Comparison of ENCODE assay signal across 17 cellular contexts in the genomic region with DNA sequence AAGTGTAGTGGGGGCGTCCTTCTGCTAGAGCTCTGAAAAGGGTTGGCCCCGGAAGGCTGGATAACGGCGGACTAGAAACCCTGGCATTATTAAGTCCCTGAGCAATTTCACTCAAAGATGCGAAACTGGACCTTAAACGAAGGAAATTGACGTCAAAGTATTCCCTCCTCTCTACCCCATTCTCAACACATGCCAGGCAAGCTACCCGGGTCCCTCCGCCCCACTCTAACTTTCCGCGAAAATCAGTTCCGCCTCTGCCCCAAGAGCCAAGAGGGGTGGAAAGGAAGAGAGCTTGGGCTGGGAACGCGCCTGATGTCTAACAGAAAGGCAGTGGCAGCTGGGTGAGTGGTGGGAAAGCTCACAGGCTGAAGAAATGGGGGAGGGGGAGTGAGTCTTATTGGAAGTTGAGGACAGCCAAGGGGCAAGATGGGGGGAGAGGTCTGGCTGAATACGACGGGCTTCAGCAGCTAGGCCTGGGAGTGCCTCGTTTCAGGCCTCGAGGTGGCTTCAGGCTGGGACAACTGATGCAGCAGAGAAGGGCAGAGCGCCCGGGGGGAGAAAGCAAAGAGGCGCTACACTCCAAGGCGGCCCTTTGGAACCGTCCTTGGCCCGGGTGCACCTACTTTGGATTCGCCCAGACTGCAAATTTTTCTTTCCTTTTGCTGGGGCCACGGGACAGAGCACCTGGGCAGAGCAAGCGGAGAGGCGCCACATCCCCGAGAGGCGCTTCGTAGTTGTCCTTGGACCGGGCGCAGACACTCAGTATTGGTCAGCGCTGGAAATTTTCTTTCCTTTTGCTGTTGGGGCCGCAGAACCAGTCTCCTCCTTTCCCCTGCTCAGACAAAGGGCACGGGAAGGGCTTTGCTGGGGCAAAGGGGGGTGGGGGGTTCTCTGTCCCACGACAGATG. TPM values are rescaled to one million over a fixed set of nuclear protein-coding genes. Genes with fewer than 3 reads are reported as not detected.
DNase-seq lines count a peak whose midpoint lies in the region; ATAC-seq, FAIRE-seq and TF ChIP-seq lines count a peak whose summit lies in the region.
"Had no signal": no experiment of that assay in that cellular context is flagged by ENCODE, and none has a peak within 500 bp of the region (broad histone marks: within the 10 kb centered on the region; RNA-seq: fewer than 3 reads in every experiment).

No MANE protein-coding gene starts in this region.

- H4K91ac ChIP-seq in H1 (replicated peaks; ENCODE audit: insufficient read length, low read length) = peak overlapping the region; percentile 10

- peak overlapping the region; percentile 43; the same call in 1 of the 2 replicates for H2BK20ac ChIP-seq in H1 (ENCODE audit: low read length)

- TF ChIP-seq EP300 in H1 (IDR thresholded peaks at IDR 0.05; ENCODE audit: borderline replicate concordance in 1 of 2, low read depth in 2 of 2, low read length in 2 of 2) = no peak

- peaks cover 42% of the 10 kb centered on the region; the same call in 1 of the 2 replicates for H3K23me2 ChIP-seq in H1 (ENCODE audit: low read depth, low read length)

- peak overlapping the region; percentile 66; the same call in 1 of the 2 replicates for H4K8ac ChIP-seq in H1 (ENCODE audit: extremely low read depth, insufficient read depth, low read length)

- no peak for TF ChIP-seq CTCF in 22Rv1 (IDR thresholded peaks at IDR 0.05)
- TF ChIP-seq CTCF in H1 (IDR thresholded peaks at IDR 0.05; ENCODE audit: control extremely low read depth in 1 of 3, insufficient read depth in 1 of 3, low read depth in 1 of 3, low read length in 3 of 3) = no peak
- no peak for TF ChIP-seq CTCF in nephron progenitor cell (IDR thresholded peaks at IDR 0.05)
- no peak for TF ChIP-seq CTCF in pancreas (IDR thresholded peaks at IDR 0.05)
- TF ChIP-seq CTCF in left lung (IDR thresholded peaks at IDR 0.05) = no peak

- peak in 1 of 2 experiments; percentile 79 for DNase-seq in H1 (ENCODE audit: low read depth in 1 of 2, low spot score in 2 of 2)
- DNase-seq in nephron progenitor cell = no peak
- DNase-seq in pancreas = no peak
- DNase-seq in SW 1271 (lab: John Stamatoyannopoulos, UW) = no peak
- DNase-seq in left lung = no peak
- no peak for DNase-seq in NOMO-1 treated with dmso at 0.1 percent for 144 hours (lab: John Stamatoyannopoulos, UW; ENCODE audit: unreplicated experiment)
- DNase-seq: NCI-H510A; stimulated activated CD4-positive, alpha-beta T cell treated with anti-CD3 and anti-CD28 coated beads, Interleukin-2, amount 100 ng/mL, for 24 hours; uterus had no signal

- no peak overlapping the region for H3K14ac ChIP-seq in H1 (ENCODE audit: insufficient read length)

- H3K27ac Mint-ChIP-seq in nephron progenitor cell = no peak overlapping the region
- H3K27ac Mint-ChIP-seq: memory B cell had no signal

- no peaks in the 10 kb centered on the region for H3K79me1 ChIP-seq in H1 (ENCODE audit: low read depth, low read length)

- peak overlapping the region; percentile 75 for H3K4me3 ChIP-seq in HUES64 (ENCODE audit: low read length)
- peak overlapping the region; percentile 81 to 93 (median 86) for H3K4me3 ChIP-seq in H1 (ENCODE audit: extremely low read depth in 1 of 4, insufficient read depth in 2 of 4, low read depth in 3 of 4, low read length in 4 of 4)
- no peak overlapping the region for H3K4me3 ChIP-seq in pancreas
- H3K4me3 ChIP-seq in left lung = no peak overlapping the region
- H3K4me3 ChIP-seq: uterus had no signal

- H3K36me3 ChIP-seq in HUES64 (ENCODE audit: insufficient read depth, low read length) (no peaks in the 10 kb centered on the region; the same call in 1 of the 2 replicates), H1 (ENCODE audit: control insufficient read depth in 2 of 4, insufficient read depth in 4 of 4, low read length in 3 of 4) (peaks cover 0 to 22% (median 2%) of the 10 kb centered on the region in 4 experiments; a peak in 2 of 8 replicates), pancreas (no peaks in the 10 kb centered on the region), left lung (no peaks in the 10 kb centered on the region)
- H3K36me3 ChIP-seq: uterus had no signal

- no peak overlapping the region for H2BK15ac ChIP-seq in H1 (ENCODE audit: low read length)

- peaks cover 0 to 26% of the 10 kb centered on the region in 2 experiments; a peak in 3 of 4 replicates for H3K79me2 ChIP-seq in H1 (ENCODE audit: control insufficient read depth in 1 of 2, insufficient read depth in 2 of 2, low read length in 2 of 2)

- H4K5ac ChIP-seq in H1 (ENCODE audit: insufficient read length, low read depth, low read length) = no peak overlapping the region

- POLR2A ChIA-PET in H1 (lab: Charles Lee; ENCODE audit: partially characterized antibody) = interaction anchor here (0.7 to 2.2 kb wide), 6 partner anchors 9 to 226 kb away, joined by 3 to 26 read pairs (median 4); no protein-coding TSS in a partner anchor

- peak overlapping the region; percentile 67 for H3K4me3 Mint-ChIP-seq in nephron progenitor cell
- H3K4me3 Mint-ChIP-seq: memory B cell had no signal

- no peaks in the 10 kb centered on the region for H3K9me3 Mint-ChIP-seq in nephron progenitor cell

- CTCF ChIA-PET in H1 (lab: Charles Lee; ENCODE audit: partially characterized antibody) = interaction anchor here (0.7 to 2.2 kb wide), 14 partner anchors 8 to 227 kb away, joined by 3 to 9 read pairs (median 3); no protein-coding TSS in a partner anchor

- H2AK5ac ChIP-seq in H1 (ENCODE audit: low read depth, low read length) = no peak overlapping the region

- peak overlapping the region; percentile 56; the same call in 1 of the 2 replicates for H3K18ac ChIP-seq in H1 (ENCODE audit: extremely low read depth, low read length)

- peaks cover 100% of the 10 kb centered on the region for H3K27me3 Mint-ChIP-seq in nephron progenitor cell (ENCODE audit: low read depth, poor library complexity)

- H3K27me3 ChIP-seq in HUES64 (ENCODE audit: insufficient read depth, low read length) (peaks cover 100% of the 10 kb centered on the region), H1 (replicated peaks in 1 of 4; ENCODE audit: control insufficient read depth in 3 of 4, extremely low read depth in 1 of 4, insufficient read depth in 3 of 4, low read length in 3 of 4) (peaks cover 20 to 58% (median 45%) of the 10 kb centered on the region in 4 experiments), pancreas (peaks cover 7 to 87% (median 16%) of the 10 kb centered on the region in 4 donors), left lung (peaks cover 98 to 100% of the 10 kb centered on the region in 2 donors)

- H3K9me3 ChIP-seq in HUES64 (ENCODE audit: insufficient read depth, low read depth, low read length) (no peaks in the 10 kb centered on the region), H1 (ENCODE audit: insufficient read depth in 2 of 2, low read depth in 1 of 2, low read length in 1 of 2) (no peaks in the 10 kb centered on the region), pancreas (no peaks in the 10 kb centered on the region), left lung (no peaks in the 10 kb centered on the region)
- H3K9me3 ChIP-seq: uterus had no signal

- ATAC-seq in pancreas (no peak), left lung (no peak)
- ATAC-seq: Right ventricle myocardium inferior had no signal

- peaks cover 40% of the 10 kb centered on the region for H3K4me1 Mint-ChIP-seq in nephron progenitor cell

- peaks cover 0 to 2% of the 10 kb centered on the region in 2 experiments for H4K20me1 ChIP-seq in H1 (replicated peaks in 1 of 2; ENCODE audit: control insufficient read depth in 1 of 2, insufficient read depth in 2 of 2, low read length in 2 of 2)

- peak overlapping the region; percentile 99 to 100 for H3K4me2 ChIP-seq in H1 (ENCODE audit: insufficient read depth in 1 of 2, low read depth in 2 of 2, low read length in 2 of 2)

- intact Hi-C loops in pancreas (cut with DNase I) (no loop called here), left lung (cut with DNase I) (no loop called here)

- no peak for FAIRE-seq in H1 (lab: Jason Lieb, UNC)
- no peak for FAIRE-seq in pancreas (lab: Jason Lieb, UNC)
- FAIRE-seq: D721Med, endothelial cell of umbilical vein, HepG2, TTC549 had no signal

- peak overlapping the region; percentile 26; the same call in 1 of the 2 replicates for H2BK5ac ChIP-seq in H1 (ENCODE audit: low read depth, low read length)

- H2BK120ac ChIP-seq in H1 (replicated peaks; ENCODE audit: low read depth, low read length) = no peak overlapping the region

- WGBS in HUES64 = under 1% methylated on average over 36 of the region's 37 CpGs
- WGBS in H1 (ENCODE audit: extremely low coverage in 1 of 2, insufficient coverage in 1 of 2, insufficient read length in 1 of 2, insufficient replicate concordance in 2 of 2, low coverage in 1 of 2, low lambda C conversion rate in 2 of 2, missing lambda C conversion rate in 1 of 2), 2 experiments = 3% methylated on average over 37 of the region's 37 CpGs; no CpG with 5 or more reads in 1 of the 2 experiments
- 14 to 17% methylated on average over 36 to 37 of the region's 37 CpGs for WGBS in pancreas, 2 donors

- H3K36me3 Mint-ChIP-seq in nephron progenitor cell (ENCODE audit: low read depth) = no peaks in the 10 kb centered on the region

- H3K9ac ChIP-seq in HUES64 (ENCODE audit: low read depth, low read length) (peak overlapping the region; percentile 56; the same call in 1 of the 2 replicates), H1 (replicated peaks in 1 of 4; ENCODE audit: extremely low read depth in 1 of 4, low read depth in 3 of 4, low read length in 3 of 4) (peak overlapping the region in 3 of 4 experiments; percentile 26 to 40 (median 30); a peak in 5 of 7 replicates)

- H3K27ac ChIP-seq in 22Rv1 (peak overlapping the region; percentile 85), HUES64 (ENCODE audit: low read depth, low read length) (peak overlapping the region; percentile 64), H1 (ENCODE audit: low read depth, low read length) (no peak overlapping the region), pancreas (no peak overlapping the region), left lung (no peak overlapping the region)
- H3K27ac ChIP-seq: uterus had no signal

- H3K23ac ChIP-seq in H1 (ENCODE audit: insufficient read length) = no peak overlapping the region

- no peak for TF ChIP-seq POLR2A in H1 (IDR thresholded peaks at IDR 0.05; ENCODE audit: control extremely low read depth in 1 of 2, low read depth in 2 of 2, low read length in 2 of 2)

- H3K4ac ChIP-seq in H1 (replicated peaks; ENCODE audit: insufficient read length, low read depth, low read length) = no peak overlapping the region

- H3K4me1 ChIP-seq in HUES64 (ENCODE audit: insufficient read depth, low read length) = peaks cover 51% of the 10 kb centered on the region
- H3K4me1 ChIP-seq in H1 (replicated peaks in 1 of 4; ENCODE audit: control insufficient read depth in 3 of 4, insufficient read depth in 4 of 4, low read length in 3 of 4) = peaks cover 6 to 36% (median 21%) of the 10 kb centered on the region in 4 experiments
- H3K4me1 ChIP-seq in pancreas = peaks cover 0 to 19% (median 4%) of the 10 kb centered on the region in 3 donors
- peaks cover 0 to 26% of the 10 kb centered on the region in 2 donors for H3K4me1 ChIP-seq in left lung

- TF ChIP-seq RAD21 in H1 (IDR thresholded peaks at IDR 0.05 in 1 of 2, conservative IDR thresholded peaks at IDR 0.05 in 1 of 2; ENCODE audit: low read depth in 2 of 2, low read length in 2 of 2) = no peak; a peak in 2 of 4 replicates

- H3K56ac ChIP-seq in H1 (replicated peaks; ENCODE audit: insufficient read length, low read depth, low read length) = no peak overlapping the region

- H2BK12ac ChIP-seq in H1 (ENCODE audit: low read depth, low read length) = peak overlapping the region; percentile 94; the same call in 1 of the 2 replicates

- H2AFZ ChIP-seq in H1 (ENCODE audit: low read length) = no peak overlapping the region

RNA-seq across cellular contexts. Expression of a gene that starts 2.0 kb away (rescaled TPM):
- 3.4 TPM for polyA plus RNA-seq in HUES64 (2013, experiment 1 of 2)
- 3.5 TPM for polyA plus RNA-seq in HUES64 (2013, experiment 2 of 2)
- 10.6 and 12.9 TPM in 2 replicates for total RNA-seq in H1 (2021; fragmentation: NEBNext Ultra II Directional; extraction: Animal tissue kit (Norgen Biotek cat#: 25700))
- polyA plus RNA-seq in H1 (2011; rRNA removed) (12.7 and 15.7 TPM in 2 replicates), pancreas (not detected)
- polyA plus RNA-seq in H1 (2011; cell fraction: cytosol; rRNA removed) = 12.5 TPM
- 15.2 TPM for polyA plus RNA-seq in H1 (2011; cell fraction: nucleus; rRNA removed)
- polyA plus RNA-seq in H1 (2012, experiment 1 of 2) = 11.3 to 14.4 TPM (median 12.0 TPM) in 4 replicates
- 10.3 TPM for polyA plus RNA-seq in H1 (2012, experiment 2 of 2)
- 3.6 TPM for polyA plus RNA-seq in H1 (2013, experiment 1 of 2)
- polyA plus RNA-seq in H1 (2013, experiment 2 of 2) = 3.5 TPM
- 5.4 and 6.3 TPM in 2 replicates for polyA minus RNA-seq in H1 (2011; rRNA and poly(A)+ RNA removed)
- polyA minus RNA-seq in H1 (2011; cell fraction: cytosol; rRNA and poly(A)+ RNA removed) = 16.6 TPM
- polyA minus RNA-seq in H1 (2011; cell fraction: nucleus; rRNA and poly(A)+ RNA removed) = 12.4 TPM
- total RNA-seq in pancreas (not detected), left lung (not detected)
- total RNA-seq: endothelial cell of umbilical vein, HepG2, Right ventricle myocardium inferior, uterus had no signal
- polyA plus RNA-seq: endothelial cell of umbilical vein, HepG2 had no signal

Comparison
In these comparisons a context has a peak if more than half of its experiments do, and no peak if none do; other contexts are left out.
1. H3K27ac ChIP-seq: peak in 22Rv1 (single experiment) and HUES64 (single experiment); none in H1 (single experiment), pancreas (0 of 4) and left lung (0 of 2).
2. H3K4me3 ChIP-seq: peak in HUES64 (single experiment) and H1 (4 of 4); none in pancreas (0 of 4) and left lung (0 of 2).
3. RNA of a gene that starts 2.0 kb away (total RNA-seq): 10.6 to 12.9 TPM in H1; not detected in left lung and not detected in pancreas; every median in the first group is over 10 times any median in the second.